In the genomic region with DNA sequence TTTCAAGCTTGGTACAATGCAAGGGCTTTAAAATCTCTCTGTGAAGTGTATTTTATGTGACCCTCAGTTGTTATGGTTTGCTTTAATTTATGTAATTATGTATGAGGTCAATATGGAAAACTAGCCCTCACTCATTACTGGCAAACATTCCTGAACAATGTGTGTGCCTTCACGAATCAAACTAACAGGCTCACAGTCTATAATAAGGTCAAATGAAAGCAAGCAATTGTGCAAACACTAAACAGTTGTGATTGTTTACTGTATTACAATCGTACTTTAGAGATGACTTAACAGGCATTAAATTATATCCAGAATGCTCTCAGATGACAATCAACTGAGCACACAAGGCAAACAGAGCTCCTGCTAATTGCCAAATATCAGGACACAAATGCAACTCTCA, we compare ENCODE assay signal across 11 cellular contexts. TPM values are rescaled to one million over a fixed set of nuclear protein-coding genes. Genes with fewer than 3 reads are reported as not detected.
A peak's percentile ranks its signal among the peaks of the same experiment; 100 is the strongest.
DNase-seq lines count a peak whose midpoint lies in the region; ATAC-seq, FAIRE-seq and TF ChIP-seq lines count a peak whose summit lies in the region.
"Had no signal": no experiment of that assay in that cellular context is flagged by ENCODE, and none has a peak within 500 bp of the region (broad histone marks: within the 10 kb centered on the region; RNA-seq: fewer than 3 reads in every experiment).

No MANE protein-coding gene starts in this region.

- DNase-seq in EL (peak; percentile 75), NCI-H69 (lab: John Stamatoyannopoulos, UW) (peak; percentile 75), osteocyte (ENCODE audit: extremely low spot score, unreplicated experiment) (no peak), ureter (ENCODE audit: low spot score) (no peak), ovary (no peak), hippocampal formation (lab: John Stamatoyannopoulos, UW) (no peak)
- DNase-seq: activated CD8-positive, alpha-beta memory T cell treated with anti-CD3 and anti-CD28 coated beads, Interleukin-2, amount 10 ng/mL, durations not matched to agents 7 days and 5 days; NCI-H524 treated with DMSO at 0.1 percent for 48 hours had no signal

- H3K4me1 ChIP-seq in ovary (ENCODE audit: insufficient read depth): peaks cover 9% of the 10 kb centered on the region

- no peaks in the 10 kb centered on the region for H3K27me3 Mint-ChIP-seq in osteocyte (ENCODE audit: unreplicated experiment)
- H3K27me3 Mint-ChIP-seq: activated CD8-positive, alpha-beta memory T cell treated with anti-CD3 and anti-CD28 coated beads, Interleukin-2, amount 10 ng/mL, durations not matched to agents 7 days and 5 days had no signal

- no peaks in the 10 kb centered on the region for H3K9me3 ChIP-seq in ovary
- H3K9me3 ChIP-seq: HAP-1 had no signal

- 5 to 8% (median 7%) methylated on average over 2 of the region's 2 CpGs for WGBS in ovary, 3 donors

- H3K36me3 ChIP-seq in ovary: no peaks in the 10 kb centered on the region
- H3K36me3 ChIP-seq: HAP-1 had no signal

- H3K4me3 ChIP-seq in ovary: no peak overlapping the region
- H3K4me3 ChIP-seq: HAP-1 had no signal

- TF ChIP-seq CTCF in osteocyte (IDR thresholded peaks at IDR 0.05) (no peak), ovary (IDR thresholded peaks at IDR 0.05) (no peak)

- TF ChIP-seq POLR2A in ovary (IDR thresholded peaks at IDR 0.05): no peak

- no peak for TF ChIP-seq EP300 in ovary (IDR thresholded peaks at IDR 0.05)

- H3K27ac Mint-ChIP-seq in osteocyte (ENCODE audit: unreplicated experiment): peak overlapping the region; percentile 58
- H3K27ac Mint-ChIP-seq: activated CD8-positive, alpha-beta memory T cell treated with anti-CD3 and anti-CD28 coated beads, Interleukin-2, amount 10 ng/mL, durations not matched to agents 7 days and 5 days had no signal

- no peaks in the 10 kb centered on the region for H3K27me3 ChIP-seq in ovary

- intact Hi-C loops in ovary (cut with DNase I): no loop called here

- H3K4me1 Mint-ChIP-seq in osteocyte (ENCODE audit: unreplicated experiment): peaks cover 95% of the 10 kb centered on the region
- H3K4me1 Mint-ChIP-seq: activated CD8-positive, alpha-beta memory T cell treated with anti-CD3 and anti-CD28 coated beads, Interleukin-2, amount 10 ng/mL, durations not matched to agents 7 days and 5 days had no signal

- peaks cover 30% of the 10 kb centered on the region for H3K36me3 Mint-ChIP-seq in osteocyte (ENCODE audit: unreplicated experiment)
- H3K36me3 Mint-ChIP-seq: activated CD8-positive, alpha-beta memory T cell treated with anti-CD3 and anti-CD28 coated beads, Interleukin-2, amount 10 ng/mL, durations not matched to agents 7 days and 5 days had no signal

- no peak for ATAC-seq in HG03196 (IDR thresholded peaks at IDR 0.05; ENCODE audit: unreplicated experiment)
- ATAC-seq: activated CD8-positive, alpha-beta memory T cell treated with anti-CD3 and anti-CD28 coated beads, Interleukin-2, amount 10 ng/mL, durations not matched to agents 7 days and 5 days had no signal

- no peaks in the 10 kb centered on the region for H3K9me3 Mint-ChIP-seq in osteocyte (ENCODE audit: unreplicated experiment)

- H3K4me3 Mint-ChIP-seq in osteocyte (ENCODE audit: unreplicated experiment): no peak overlapping the region
- H3K4me3 Mint-ChIP-seq: activated CD8-positive, alpha-beta memory T cell treated with anti-CD3 and anti-CD28 coated beads, Interleukin-2, amount 10 ng/mL, durations not matched to agents 7 days and 5 days had no signal

- peak; percentile 95 for FAIRE-seq in endometrium (lab: Jason Lieb, UNC)

- H3K27ac ChIP-seq in ovary: no peak overlapping the region

RNA-seq across cellular contexts. Expression of gene COL5A2, which starts 29.6 kb away (rescaled TPM):
- total RNA-seq in osteocyte (1,873 and 1,955 TPM in 2 replicates), ureter (21.8 TPM), ovary (10 to 100 TPM; 25.2 to 41.1 (median 30.2) TPM)
- 10 to 100 TPM; 36.0 to 46.8 TPM for polyA plus RNA-seq in ovary

Comparison
In these comparisons a context has a peak if more than half of its experiments do, and no peak if none do; other contexts are left out.
1. DNase-seq: peak in EL (single experiment) and NCI-H69 (single experiment); none in osteocyte (single experiment), ureter (single experiment), ovary (0 of 5) and hippocampal formation (0 of 2).
2. RNA of gene COL5A2, which starts 29.6 kb away (total RNA-seq): 1,873 to 1,955 TPM in osteocyte; 25.2 to 41.1 TPM in ovary and 21.8 TPM in ureter (single experiment); every median in the first group is over 10 times any median in the second.